8 cellular contexts compared by ENCODE assay signal in the genomic region with DNA sequence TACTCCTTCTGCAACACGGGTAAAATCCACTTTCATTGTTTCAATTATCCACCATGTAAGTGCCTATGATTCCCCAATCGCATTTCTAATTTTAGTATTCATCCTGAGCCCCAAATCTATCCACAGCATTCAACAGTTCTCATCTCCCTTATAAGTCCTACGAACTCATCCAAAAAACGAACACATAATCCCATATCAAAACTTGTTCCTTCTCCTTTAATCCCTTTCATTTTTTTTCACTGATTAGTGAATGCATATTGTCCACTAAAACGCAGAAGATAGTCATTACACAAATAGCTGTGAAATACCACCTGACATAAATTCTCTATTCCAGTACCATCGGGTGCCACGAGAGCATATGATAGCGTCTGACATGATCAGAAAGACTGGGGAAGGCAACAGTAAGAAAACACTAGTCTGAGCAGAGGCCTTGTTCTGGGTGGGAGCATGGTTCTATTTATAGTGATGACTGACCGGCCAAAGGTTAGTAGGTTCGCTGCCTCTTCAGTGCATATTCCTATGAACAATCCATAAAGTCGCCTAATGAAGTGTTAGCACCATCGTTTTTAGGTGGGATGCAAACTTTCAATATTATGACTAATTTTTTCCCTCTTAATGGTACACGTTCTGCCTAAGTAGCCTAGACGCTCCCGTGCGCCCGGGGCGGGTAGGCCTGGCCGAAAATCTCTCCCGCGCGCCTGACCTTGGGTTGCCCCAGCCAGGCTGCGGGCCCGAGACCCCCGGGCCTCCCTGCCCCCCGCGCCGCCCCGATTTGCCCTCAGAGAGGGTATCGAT. TPM values are rescaled to one million over a fixed set of nuclear protein-coding genes. Genes with fewer than 3 reads are reported as not detected.
DNase-seq lines count a peak whose midpoint lies in the region; ATAC-seq and TF ChIP-seq lines count a peak whose summit lies in the region.

No MANE protein-coding gene starts in this region.

- H3K9me3 Mint-ChIP-seq in CD8-positive, alpha-beta T cell, result no peaks in the 10 kb centered on the region

- H3K4me1 ChIP-seq in CD8-positive, alpha-beta T cell (ENCODE audit: insufficient read depth, low read length), result peaks cover 21% of the 10 kb centered on the region
- peaks cover 52% of the 10 kb centered on the region for H3K4me1 ChIP-seq in lower lobe of right lung

- peaks cover 49% of the 10 kb centered on the region for H3K4me1 Mint-ChIP-seq in CD8-positive, alpha-beta T cell (ENCODE audit: low read depth)
- H3K4me1 Mint-ChIP-seq in T-helper 17 cell, result peaks cover 38% of the 10 kb centered on the region

- CTCF ChIA-PET in CD8-positive, alpha-beta T cell (lab: Charles Lee), result interaction anchor here (0.6 to 1.2 kb wide), 2 partner anchors 126 kb away, joined by 3 to 6 read pairs; no protein-coding TSS in a partner anchor

- H3K4me3 Mint-ChIP-seq in CD8-positive, alpha-beta T cell, result peak overlapping the region; percentile 100
- H3K4me3 Mint-ChIP-seq in T-helper 17 cell, result peak overlapping the region; percentile 100

- H3K27me3 Mint-ChIP-seq in CD8-positive, alpha-beta T cell (ENCODE audit: low read depth), result no peaks in the 10 kb centered on the region
- no peaks in the 10 kb centered on the region for H3K27me3 Mint-ChIP-seq in T-helper 17 cell

- TF ChIP-seq CTCF in CD8-positive, alpha-beta T cell (IDR thresholded peaks at IDR 0.05), result no peak
- TF ChIP-seq CTCF in lower lobe of right lung (IDR thresholded peaks at IDR 0.05), result no peak

- intact Hi-C loops in CD8-positive, alpha-beta T cell (cut with DNase I, micrococcal nuclease), result loop anchor here (1.0 to 10.0 kb wide), 5 partner anchors 71 to 437 kb away; partner anchors contain the start of gene APP (in 1 of the 2)
- intact Hi-C loops in lower lobe of right lung (cut with DNase I), result no loop called here

- peaks cover 7% of the 10 kb centered on the region for H3K36me3 ChIP-seq in CD8-positive, alpha-beta T cell (ENCODE audit: insufficient read depth, low read length)
- H3K36me3 ChIP-seq in lower lobe of right lung, result peaks cover 15% of the 10 kb centered on the region

- no peaks in the 10 kb centered on the region for H3K27me3 ChIP-seq in CD8-positive, alpha-beta T cell (ENCODE audit: insufficient read depth, low read length)
- no peaks in the 10 kb centered on the region for H3K27me3 ChIP-seq in lower lobe of right lung (ENCODE audit: low read depth)

- no peak for ATAC-seq in CD8-positive, alpha-beta T cell
- ATAC-seq in GM19372 (IDR thresholded peaks at IDR 0.05; ENCODE audit: low read depth, unreplicated experiment) (peak; percentile 5), HG03565 (IDR thresholded peaks at IDR 0.05; ENCODE audit: unreplicated experiment) (peak; percentile 0), T-helper 17 cell (no peak), lower lobe of right lung (peak; percentile 1 to 5), HG03469 (IDR thresholded peaks at IDR 0.05; ENCODE audit: unreplicated experiment) (no peak)
- ATAC-seq in stimulated activated naive CD8-positive, alpha-beta T cell treated with anti-CD3 and anti-CD28 coated beads, Interleukin-15, Interleukin-2, amounts not matched to agents 100 U/mL and 50 U/mL, for 24 hours, result peak; percentile 31

- peak overlapping the region; percentile 89 for H3K27ac ChIP-seq in CD8-positive, alpha-beta T cell (ENCODE audit: low read depth, low read length)
- H3K27ac ChIP-seq in lower lobe of right lung, result peak overlapping the region; percentile 99

- peaks cover 33% of the 10 kb centered on the region for H3K36me3 Mint-ChIP-seq in CD8-positive, alpha-beta T cell
- H3K36me3 Mint-ChIP-seq in T-helper 17 cell (ENCODE audit: low read depth), result peaks cover 5% of the 10 kb centered on the region

- H3K9me3 ChIP-seq in CD8-positive, alpha-beta T cell (ENCODE audit: low read length), result no peaks in the 10 kb centered on the region
- H3K9me3 ChIP-seq in T-helper 17 cell (ENCODE audit: control insufficient read depth, low read length, poor library complexity, severe bottlenecking), result no peaks in the 10 kb centered on the region
- H3K9me3 ChIP-seq in lower lobe of right lung, result no peaks in the 10 kb centered on the region

- POLR2A ChIA-PET in CD8-positive, alpha-beta T cell (lab: Charles Lee), result interaction anchor here (0.6 to 2.3 kb wide), 6 partner anchors 10 to 175 kb away, joined by 3 to 18 read pairs (median 6); partner anchors contain the start of genes JAM2 and MRPL39

- DNase-seq in CD8-positive, alpha-beta T cell, result peak in 4 of 7 experiments; percentile 8 to 23 (median 16)
- no peak for DNase-seq in T-helper 17 cell
- peak; percentile 51 for DNase-seq in dermis blood vessel endothelial cell
- no peak for DNase-seq in lower lobe of right lung
- peak; percentile 55 for DNase-seq in stimulated activated naive CD8-positive, alpha-beta T cell treated with anti-CD3 and anti-CD28 coated beads, Interleukin-15, Interleukin-2, amounts not matched to agents 100 U/mL and 50 U/mL, for 24 hours

- H3K4me3 ChIP-seq in CD8-positive, alpha-beta T cell (ENCODE audit: low read depth, low read length), result peak overlapping the region; percentile 91
- H3K4me3 ChIP-seq in lower lobe of right lung, result peak overlapping the region; percentile 87

- H3K27ac Mint-ChIP-seq in CD8-positive, alpha-beta T cell, result peak overlapping the region; percentile 100
- H3K27ac Mint-ChIP-seq in T-helper 17 cell, result peak overlapping the region; percentile 99

RNA-seq across cellular contexts. Expression of gene ATP5PF, which starts 0.6 kb away (rescaled TPM):
- total RNA-seq in CD8-positive, alpha-beta T cell, result 10 to 100 TPM; 26.8 to 28.1 TPM
- 10 to 100 TPM; 35.7 to 41.6 TPM for total RNA-seq in T-helper 17 cell
- 48.2 and 64.2 TPM in 2 replicates for total RNA-seq in dermis blood vessel endothelial cell
- 75.8 TPM for total RNA-seq in lower lobe of right lung

RNA-seq across cellular contexts. Expression of gene GABPA, which starts 0.7 kb away (rescaled TPM):
- total RNA-seq in CD8-positive, alpha-beta T cell, result 10 to 100 TPM; 21.3 to 25.1 TPM
- total RNA-seq in T-helper 17 cell (10 to 100 TPM; 18.1 to 23.9 TPM), dermis blood vessel endothelial cell (41.6 and 44.4 TPM in 2 replicates), lower lobe of right lung (29.3 TPM)

Comparison
In these comparisons a context has a peak if more than half of its experiments do, and no peak if none do; other contexts are left out.
1. ATAC-seq: peak in GM19372 (single experiment), HG03565 (single experiment), lower lobe of right lung (2 of 2) and stimulated activated naive CD8-positive, alpha-beta T cell treated with anti-CD3 and anti-CD28 coated beads, Interleukin-15, Interleukin-2, amounts not matched to agents 100 U/mL and 50 U/mL, for 24 hours (single experiment); none in CD8-positive, alpha-beta T cell (single experiment), T-helper 17 cell (single experiment) and HG03469 (single experiment).
2. DNase-seq: peak in CD8-positive, alpha-beta T cell (4 of 7), dermis blood vessel endothelial cell (single experiment) and stimulated activated naive CD8-positive, alpha-beta T cell treated with anti-CD3 and anti-CD28 coated beads, Interleukin-15, Interleukin-2, amounts not matched to agents 100 U/mL and 50 U/mL, for 24 hours (single experiment); none in T-helper 17 cell (0 of 3) and lower lobe of right lung (single experiment).